ENCODE assay signal across 9 cellular contexts in the genomic region with DNA sequence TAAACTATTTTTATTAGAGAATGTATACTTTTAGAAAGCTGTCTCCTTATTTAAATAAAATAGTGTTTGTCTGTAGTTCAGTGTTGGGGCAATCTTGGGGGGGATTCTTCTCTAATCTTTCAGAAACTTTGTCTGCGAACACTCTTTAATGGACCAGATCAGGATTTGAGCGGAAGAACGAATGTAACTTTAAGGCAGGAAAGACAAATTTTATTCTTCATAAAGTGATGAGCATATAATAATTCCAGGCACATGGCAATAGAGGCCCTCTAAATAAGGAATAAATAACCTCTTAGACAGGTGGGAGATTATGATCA. TPM values are rescaled to one million over a fixed set of nuclear protein-coding genes. Genes with fewer than 3 reads are reported as not detected.
DNase-seq lines count a peak whose midpoint lies in the region; ATAC-seq, FAIRE-seq and TF ChIP-seq lines count a peak whose summit lies in the region.
"Had no signal": no experiment of that assay in that cellular context is flagged by ENCODE, and none has a peak within 500 bp of the region (broad histone marks: within the 10 kb centered on the region; RNA-seq: fewer than 3 reads in every experiment).

No MANE protein-coding gene starts in this region.

- peaks cover 80% of the 10 kb centered on the region for H3K4me1 ChIP-seq in left ventricle myocardium inferior
- peaks cover under 1 to 5% of the 10 kb centered on the region in 2 experiments; a peak in 3 of 5 replicates for H3K4me1 ChIP-seq in K562 (replicated peaks in 1 of 2; ENCODE audit: control insufficient read depth in 2 of 2, insufficient read depth in 2 of 2, low read length in 2 of 2)
- H3K4me1 ChIP-seq in mesendoderm (ENCODE audit: control insufficient read depth, low read depth, low read length) = no peaks in the 10 kb centered on the region
- H3K4me1 ChIP-seq in aorta (ENCODE audit: control insufficient read depth in 1 of 2, insufficient read depth in 2 of 2, low read length in 2 of 2) = peaks cover 0 to 2% of the 10 kb centered on the region in 2 donors

- TF ChIP-seq CTCF in left ventricle myocardium inferior (IDR thresholded peaks at IDR 0.05; ENCODE audit: borderline replicate concordance) = no peak
- no peak for TF ChIP-seq CTCF in K562 (IDR thresholded peaks at IDR 0.05 in 2 of 3, conservative IDR thresholded peaks at IDR 0.05 in 1 of 3; ENCODE audit: insufficient read depth in 2 of 3, low read depth in 1 of 3, low read length in 3 of 3)

- peaks cover 64% of the 10 kb centered on the region for H3K36me3 ChIP-seq in left ventricle myocardium inferior
- H3K36me3 ChIP-seq in K562 (ENCODE audit: control insufficient read depth, insufficient read depth, low read length) = peaks cover 75% of the 10 kb centered on the region
- peaks cover 19% of the 10 kb centered on the region for H3K36me3 ChIP-seq in mesendoderm (ENCODE audit: control insufficient read depth, insufficient read depth, low read length)
- peaks cover 15 to 16% of the 10 kb centered on the region in 2 donors for H3K36me3 ChIP-seq in aorta (ENCODE audit: control insufficient read depth in 1 of 2, insufficient read depth in 2 of 2, low read length in 1 of 2)

- H3K9ac ChIP-seq in K562 (ENCODE audit: insufficient read depth in 1 of 2, low read depth in 2 of 2, low read length in 2 of 2) (peak overlapping the region in 1 of 2 experiments; percentile 100; a peak in 3 of 4 replicates), mesendoderm (ENCODE audit: low read length) (peak overlapping the region; percentile 64)

- no peak overlapping the region for H4K5ac ChIP-seq in mesendoderm (ENCODE audit: low read length)

- in situ Hi-C loops in K562 (cut with MboI) = no loop called here

- H3K18ac ChIP-seq in mesendoderm (ENCODE audit: low read length) = no peak overlapping the region

- no peak overlapping the region for H2BK120ac ChIP-seq in mesendoderm (ENCODE audit: low read depth, low read length)

- BruUV-seq in K562 (replicated peaks; lab: Mats Ljungman, UMichigan) = no TSS peak

- H3K4ac ChIP-seq in mesendoderm (ENCODE audit: low read depth, low read length) = no peak overlapping the region

- H2AFZ ChIP-seq in K562 (ENCODE audit: low read depth, low read length) = no peak overlapping the region

- peak overlapping the region; percentile 89 for H3K4me3 ChIP-seq in left ventricle myocardium inferior
- peak overlapping the region; percentile 84 for H3K4me3 ChIP-seq in K562
- peak overlapping the region; percentile 45 for H3K4me3 ChIP-seq in mesendoderm (ENCODE audit: low read length)
- H3K4me3 ChIP-seq in aorta (ENCODE audit: low read length in 2 of 2) = peak overlapping the region; percentile 95 to 100

- no peak for TF ChIP-seq POLR2A in K562 (conservative IDR thresholded peaks at IDR 0.05)

- ATAC-seq in left ventricle myocardium superior = no peak
- no peak for ATAC-seq in K562
- no peak for ATAC-seq in aorta (ENCODE audit: low FRiP score)

- no peak overlapping the region for H2BK5ac ChIP-seq in mesendoderm (ENCODE audit: low read length)

- POLR2A ChIA-PET in K562 (lab: Yijun Ruan, JAX) = interaction anchor here (0.6 to 27.6 kb wide), 24 partner anchors 13 to 381 kb away, joined by 3 to 2118 read pairs (median 8); a partner anchor contains a TSS

- peaks cover 5% of the 10 kb centered on the region for H3K9me1 ChIP-seq in K562 (ENCODE audit: control insufficient read depth, insufficient read depth, low read length)

- H2AK5ac ChIP-seq in mesendoderm (ENCODE audit: low read length) = no peak overlapping the region

- intact Hi-C loops in left ventricle myocardium inferior (cut with micrococcal nuclease) (loop anchor here (5.0 kb wide), 1 partner anchor 81 kb away; a partner anchor contains a TSS), left ventricle myocardium superior (cut with micrococcal nuclease) (loop anchor here (5.0 kb wide), 1 partner anchor 76 kb away; no protein-coding TSS in a partner anchor), K562 (cut with micrococcal nuclease) (no loop called here), aorta (cut with DNase I) (no loop called here)

- CTCF ChIA-PET in K562 (lab: Yijun Ruan, JAX; ENCODE audit: low intra/inter-chr PET ratio) = interaction anchor here (0.5 kb wide), 1 partner anchor 229 kb away, joined by 3 read pairs; no protein-coding TSS in a partner anchor

- H3K4me2 ChIP-seq in K562 (ENCODE audit: insufficient read depth, low read length) (peak overlapping the region; percentile 94), mesendoderm (ENCODE audit: low read length) (peak overlapping the region; percentile 68)

- 0% methylated on average over 3 of the region's 3 CpGs for WGBS in K562 (ENCODE audit: insufficient coverage, low coverage, missing lambda C conversion rate)
- WGBS in mesendoderm (ENCODE audit: extremely low coverage, insufficient coverage, low lambda C conversion rate) = no CpG with 5 or more reads among the region's 3 CpGs
- 0% methylated on average over 3 of the region's 3 CpGs for WGBS in aorta, 2 donors

- DNase-seq in left ventricle myocardium inferior (no peak), left ventricle myocardium superior (no peak), K562 (ENCODE audit: extremely low read depth in 1 of 4, low spot score in 3 of 4) (peak in 1 of 4 experiments; percentile 44), mesendoderm (no peak), aorta (no peak), globus pallidus (ENCODE audit: low spot score) (no peak)
- no peak for DNase-seq in stimulated activated CD8-positive, alpha-beta memory T cell treated with anti-CD3 and anti-CD28 coated beads, Interleukin-4, amount 100 ng/mL, for 48 hours
- DNase-seq in activated CD4-positive, alpha-beta T cell treated with anti-CD3 and anti-CD28 coated beads for 1 hour = no peak
- DNase-seq: activated gamma-delta T cell had no signal

- no peak overlapping the region for H3K56ac ChIP-seq in mesendoderm (ENCODE audit: low read length)

- peak overlapping the region; percentile 99 for H3K27ac ChIP-seq in left ventricle myocardium inferior (replicated peaks)
- H3K27ac ChIP-seq in K562 (ENCODE audit: extremely low read depth, low read depth, low read length) = peak overlapping the region; percentile 99; the same call in 2 of the 3 replicates
- no peak overlapping the region for H3K27ac ChIP-seq in mesendoderm (ENCODE audit: low read depth, low read length)
- no peak overlapping the region for H3K27ac ChIP-seq in aorta (ENCODE audit: low read depth in 1 of 2, low read length in 2 of 2)

- peaks cover 70% of the 10 kb centered on the region for H4K20me1 ChIP-seq in K562 (replicated peaks; ENCODE audit: control insufficient read depth, insufficient read depth, low read length)

- no peak for TF ChIP-seq RAD21 in K562 (CRISPR knock-in tag; conservative IDR thresholded peaks at IDR 0.05 in 1 of 2, IDR thresholded peaks at IDR 0.05 in 1 of 2)

- no peak overlapping the region for H3K23ac ChIP-seq in mesendoderm (ENCODE audit: low read length)

- H3K27me3 ChIP-seq in left ventricle myocardium inferior (ENCODE audit: low read depth) (no peaks in the 10 kb centered on the region), K562 (ENCODE audit: control insufficient read depth in 2 of 2, insufficient read depth in 2 of 2, low read length in 2 of 2) (no peaks in the 10 kb centered on the region), mesendoderm (ENCODE audit: insufficient read depth, low read length, poor library complexity) (no peaks in the 10 kb centered on the region), aorta (ENCODE audit: control insufficient read depth in 1 of 2, insufficient read depth in 2 of 2, low read length in 1 of 2) (peaks cover 0 to 2% of the 10 kb centered on the region in 2 donors)

- H3K79me1 ChIP-seq in mesendoderm (ENCODE audit: low read length) = no peaks in the 10 kb centered on the region

- H3K9me3 ChIP-seq in left ventricle myocardium inferior (replicated peaks) (no peaks in the 10 kb centered on the region), K562 (replicated peaks; ENCODE audit: control insufficient read depth, insufficient read depth, low read depth, low read length) (no peaks in the 10 kb centered on the region), aorta (ENCODE audit: control insufficient read depth, low read length) (no peaks in the 10 kb centered on the region)

- no peak overlapping the region for H4K8ac ChIP-seq in mesendoderm (ENCODE audit: low read depth, low read length)

- TF ChIP-seq EP300 in K562 (IDR thresholded peaks at IDR 0.05; ENCODE audit: low read length) = no peak

- FAIRE-seq in K562 (lab: Jason Lieb, UNC) = no peak

- H2BK15ac ChIP-seq in mesendoderm (replicated peaks; ENCODE audit: low read depth) = no peak overlapping the region

- peaks cover 93% of the 10 kb centered on the region for H3K79me2 ChIP-seq in K562 (ENCODE audit: control insufficient read depth, insufficient read depth, low read length)
- H3K79me2 ChIP-seq in mesendoderm (ENCODE audit: control insufficient read depth, insufficient read depth, low read length) = peaks cover 70% of the 10 kb centered on the region

RNA-seq across cellular contexts. Expression of a gene that starts 4.7 kb away (rescaled TPM):
- total RNA-seq in left ventricle myocardium inferior (6,576 TPM), left ventricle myocardium superior (7,191 TPM), K562 (2014; rRNA removed) (1,943 and 2,212 TPM in 2 replicates), K562 (2014; rRNA removed; fragmentation: Illumina TruSeq; extraction: Trizol) (2,548 and 2,859 TPM in 2 replicates), K562 (2015; rRNA removed; fragmentation: Illumina TruSeq; extraction: Trizol) (2,437 and 2,551 TPM in 2 replicates), K562 (2021) (4,052 and 5,928 TPM in 2 replicates), aorta (over 10,000 TPM; 16,103 to 18,225 TPM)
- 25,088 and 54,166 TPM in 2 replicates for total RNA-seq in K562 (2011; cell fraction: chromatin; rRNA removed; ENCODE audit: low replicate concordance)
- total RNA-seq in K562 (2011; cell fraction: nucleolus; rRNA removed) = 9,055 and 12,105 TPM in 2 replicates
- 29,585 and 58,308 TPM in 2 replicates for total RNA-seq in K562 (2011; cell fraction: nucleoplasm; rRNA removed)
- polyA plus RNA-seq in K562 (2011; rRNA removed) (980 and 1,205 TPM in 2 replicates), K562 (2014; fragmentation: Illumina TruSeq; extraction: Trizol) (363 and 398 TPM in 2 replicates), K562 (2014; fragmentation: Nextera tagmentation; extraction: Ambion mirVana) (1,000 to 10,000 TPM; 1,606 to 8,715 TPM), K562 (2014; rRNA removed) (1,666 and 2,351 TPM in 2 replicates), aorta (100 to 1,000 TPM; 228 to 370 TPM)
- 93.6 and 371 TPM in 2 replicates for polyA plus RNA-seq in K562 (2011; cell fraction: cytosol; rRNA removed)
- polyA plus RNA-seq in K562 (2011; cell fraction: nucleus; rRNA removed) = 5,475 and 8,513 TPM in 2 replicates
- polyA plus RNA-seq in K562 (2012) = 1,113 and 1,346 TPM in 2 replicates
- 5,106 and 10,064 TPM in 2 replicates for polyA minus RNA-seq in K562 (2011; rRNA and poly(A)+ RNA removed)
- polyA minus RNA-seq in K562 (2011; cell fraction: cytosol; rRNA and poly(A)+ RNA removed) = 2,869 and 5,041 TPM in 2 replicates
- 20,177 and 33,147 TPM in 2 replicates for polyA minus RNA-seq in K562 (2011; cell fraction: nucleus; rRNA and poly(A)+ RNA removed)
- polyA plus RNA-seq in mesendoderm (2013, experiment 1 of 2) = 112 TPM
- polyA plus RNA-seq in mesendoderm (2013, experiment 2 of 2) = 116 TPM

RNA-seq across cellular contexts. Expression of a gene that starts 21.3 kb away (rescaled TPM):
- total RNA-seq in left ventricle myocardium inferior (60.2 TPM), left ventricle myocardium superior (60.4 TPM), K562 (2014; rRNA removed) (145 and 156 TPM in 2 replicates), K562 (2014; rRNA removed; fragmentation: Illumina TruSeq; extraction: Trizol) (14.2 and 20.2 TPM in 2 replicates), K562 (2015; rRNA removed; fragmentation: Illumina TruSeq; extraction: Trizol) (57.6 and 59.0 TPM in 2 replicates), K562 (2021) (113 and 115 TPM in 2 replicates), aorta (10 to 100 TPM; 74.0 to 74.4 TPM)
- 59.7 and 207 TPM in 2 replicates for total RNA-seq in K562 (2011; cell fraction: chromatin; rRNA removed; ENCODE audit: low replicate concordance)
- 125 and 130 TPM in 2 replicates for total RNA-seq in K562 (2011; cell fraction: nucleolus; rRNA removed)
- total RNA-seq in K562 (2011; cell fraction: nucleoplasm; rRNA removed) = 91.0 and 98.2 TPM in 2 replicates
- polyA plus RNA-seq in K562 (2011; rRNA removed) (55.0 and 79.2 TPM in 2 replicates), K562 (2014; fragmentation: Illumina TruSeq; extraction: Trizol) (76.1 and 81.3 TPM in 2 replicates), K562 (2014; fragmentation: Nextera tagmentation; extraction: Ambion mirVana) (1 to 10 TPM; 1.9 to 4.7 TPM), K562 (2014; rRNA removed) (96.0 and 104 TPM in 2 replicates), aorta (10 to 100 TPM; 31.3 to 98.9 TPM)
- polyA plus RNA-seq in K562 (2011; cell fraction: cytosol; rRNA removed) = 121 and 188 TPM in 2 replicates
- polyA plus RNA-seq in K562 (2011; cell fraction: nucleus; rRNA removed) = 124 and 172 TPM in 2 replicates
- 54.7 and 95.3 TPM in 2 replicates for polyA plus RNA-seq in K562 (2012)
- 27.0 and 42.0 TPM in 2 replicates for polyA minus RNA-seq in K562 (2011; rRNA and poly(A)+ RNA removed)
- 62.5 and 74.3 TPM in 2 replicates for polyA minus RNA-seq in K562 (2011; cell fraction: cytosol; rRNA and poly(A)+ RNA removed)
- 31.2 and 38.2 TPM in 2 replicates for polyA minus RNA-seq in K562 (2011; cell fraction: nucleus; rRNA and poly(A)+ RNA removed)
- polyA plus RNA-seq in mesendoderm (2013, experiment 1 of 2) = 50.0 TPM
- polyA plus RNA-seq in mesendoderm (2013, experiment 2 of 2) = 51.8 TPM

RNA-seq across cellular contexts. Expression of a gene that starts 54.6 kb away (rescaled TPM):
- total RNA-seq in left ventricle myocardium inferior (80.3 TPM), left ventricle myocardium superior (77.5 TPM), K562 (2014; rRNA removed) (15.0 and 19.3 TPM in 2 replicates), K562 (2014; rRNA removed; fragmentation: Illumina TruSeq; extraction: Trizol) (1.3 and 1.7 TPM in 2 replicates), K562 (2015; rRNA removed; fragmentation: Illumina TruSeq; extraction: Trizol) (3.8 and 4.4 TPM in 2 replicates), K562 (2021) (17.1 and 18.8 TPM in 2 replicates), aorta (100 to 1,000 TPM; 280 to 473 TPM)
- total RNA-seq in K562 (2011; cell fraction: chromatin; rRNA removed; ENCODE audit: low replicate concordance) = 78.9 and 182 TPM in 2 replicates
- total RNA-seq in K562 (2011; cell fraction: nucleolus; rRNA removed) = 71.7 and 81.2 TPM in 2 replicates
- 77.2 and 120 TPM in 2 replicates for total RNA-seq in K562 (2011; cell fraction: nucleoplasm; rRNA removed)
- polyA plus RNA-seq in K562 (2011; rRNA removed) (7.4 and 17.0 TPM in 2 replicates), K562 (2014; fragmentation: Illumina TruSeq; extraction: Trizol) (4.8 and 6.9 TPM in 2 replicates), K562 (2014; fragmentation: Nextera tagmentation; extraction: Ambion mirVana) (under 1 TPM; 0.06 to 0.14 TPM), K562 (2014; rRNA removed) (14.6 and 20.5 TPM in 2 replicates), aorta (100 to 1,000 TPM in 1 of 2 donors, 10 to 100 TPM in 1; 40.1 to 467 TPM)
- polyA plus RNA-seq in K562 (2011; cell fraction: cytosol; rRNA removed) = 13.4 and 20.3 TPM in 2 replicates
- 102 and 163 TPM in 2 replicates for polyA plus RNA-seq in K562 (2011; cell fraction: nucleus; rRNA removed)
- 19.2 and 25.7 TPM in 2 replicates for polyA plus RNA-seq in K562 (2012)
- 6.4 and 7.8 TPM in 2 replicates for polyA minus RNA-seq in K562 (2011; rRNA and poly(A)+ RNA removed)
- 7.6 and 12.6 TPM in 2 replicates for polyA minus RNA-seq in K562 (2011; cell fraction: cytosol; rRNA and poly(A)+ RNA removed)
- polyA minus RNA-seq in K562 (2011; cell fraction: nucleus; rRNA and poly(A)+ RNA removed) = 18.2 and 23.1 TPM in 2 replicates
- 4.6 TPM for polyA plus RNA-seq in mesendoderm (2013, experiment 1 of 2)
- 3.8 TPM for polyA plus RNA-seq in mesendoderm (2013, experiment 2 of 2)

Comparison
In these comparisons a context has a peak if more than half of its experiments do, and no peak if none do; other contexts are left out.
1. H3K27ac ChIP-seq: peak in left ventricle myocardium inferior (single experiment) and K562 (single experiment); none in mesendoderm (single experiment) and aorta (0 of 2).
2. H3K4me3 ChIP-seq: peak in every context shown above with its lines; median percentile 98 in aorta; 89 in left ventricle myocardium inferior; 84 in K562; 45 in mesendoderm.
3. intact Hi-C loops: an anchor here in left ventricle myocardium inferior (5.0 kb wide) and left ventricle myocardium superior (5.0 kb wide); none called in K562 and aorta.